ENCODE assay signal across 10 cellular contexts in genomic region chr1:32619701-32620485, GRCh38. TPM values are rescaled to one million over a fixed set of nuclear protein-coding genes. Genes with fewer than 3 reads are reported as not detected.
DNase-seq lines count a peak whose midpoint lies in the region; ATAC-seq and TF ChIP-seq lines count a peak whose summit lies in the region.
"Had no signal": no experiment of that assay in that cellular context is flagged by ENCODE, and none has a peak within 500 bp of the region (broad histone marks: within the 10 kb centered on the region; RNA-seq: fewer than 3 reads in every experiment).

No MANE protein-coding gene starts in this region.

- intact Hi-C loops in natural killer cell (cut with micrococcal nuclease): loop anchor here (10.0 kb wide), 1 partner anchor 175 kb away; no protein-coding TSS in a partner anchor

- ATAC-seq in natural killer cell treated with Interleukin-12 subunit alpha and Interleukin-12 subunit beta and Interleukin-15 and Interleukin-18, amount 100 ng/mL, for 72 hours: peak in 1 of 2 donors; percentile 67
- ATAC-seq in natural killer cell (no peak), HG02938 (IDR thresholded peaks at IDR 0.05; ENCODE audit: unreplicated experiment) (peak; percentile 65), omental fat pad (ENCODE audit: low FRiP score) (no peak)
- ATAC-seq: Panc1 had no signal

- H3K36me3 Mint-ChIP-seq in natural killer cell treated with Interleukin-12 subunit alpha and Interleukin-12 subunit beta and Interleukin-15 and Interleukin-18, amount 100 ng/mL, for 72 hours: peaks cover 9% of the 10 kb centered on the region
- H3K36me3 Mint-ChIP-seq in natural killer cell: no peaks in the 10 kb centered on the region

- peak overlapping the region; percentile 21 for H3K4me3 Mint-ChIP-seq in natural killer cell treated with Interleukin-12 subunit alpha and Interleukin-12 subunit beta and Interleukin-15 and Interleukin-18, amount 100 ng/mL, for 72 hours
- H3K4me3 Mint-ChIP-seq in natural killer cell: no peak overlapping the region
- H3K4me3 Mint-ChIP-seq: dendritic cell treated with granulocyte-macrophage colony-stimulating factor and Interleukin-4, amounts not matched to agents 40 ng/mL and 50 ng/mL, for 4 days had no signal

- in situ Hi-C loops in astrocyte of the spinal cord (cut with HindIII; ENCODE audit: low sequenced_read_pairs): no loop called here

- no peak overlapping the region for H3K4me3 ChIP-seq in astrocyte of the spinal cord (ENCODE audit: low read depth, low read length)

- no peak for TF ChIP-seq CTCF in natural killer cell (IDR thresholded peaks at IDR 0.05)
- TF ChIP-seq CTCF in astrocyte of the spinal cord (IDR thresholded peaks at IDR 0.05; ENCODE audit: low read depth, low read length): peak; percentile 19
- TF ChIP-seq CTCF in omental fat pad (IDR thresholded peaks at IDR 0.05): no peak

- no peaks in the 10 kb centered on the region for H3K27me3 Mint-ChIP-seq in natural killer cell treated with Interleukin-12 subunit alpha and Interleukin-12 subunit beta and Interleukin-15 and Interleukin-18, amount 100 ng/mL, for 72 hours
- no peaks in the 10 kb centered on the region for H3K27me3 Mint-ChIP-seq in natural killer cell (ENCODE audit: low read depth in 2 of 2)
- H3K27me3 Mint-ChIP-seq: dendritic cell treated with granulocyte-macrophage colony-stimulating factor and Interleukin-4, amounts not matched to agents 40 ng/mL and 50 ng/mL, for 4 days had no signal

- no peak overlapping the region for H3K27ac Mint-ChIP-seq in natural killer cell treated with Interleukin-12 subunit alpha and Interleukin-12 subunit beta and Interleukin-15 and Interleukin-18, amount 100 ng/mL, for 72 hours
- H3K27ac Mint-ChIP-seq in natural killer cell: no peak overlapping the region
- H3K27ac Mint-ChIP-seq: dendritic cell treated with granulocyte-macrophage colony-stimulating factor and Interleukin-4, amounts not matched to agents 40 ng/mL and 50 ng/mL, for 4 days had no signal

- no peak for DNase-seq in natural killer cell treated with Interleukin-12 subunit alpha and Interleukin-12 subunit beta and Interleukin-15 and Interleukin-18, amount 100 ng/mL, for 72 hours (ENCODE audit: low spot score)
- DNase-seq in natural killer cell (no peak), astrocyte of the spinal cord (ENCODE audit: low read depth, low spot score) (peak; percentile 18), omental fat pad (ENCODE audit: low spot score) (no peak), NCI-H1417 (lab: John Stamatoyannopoulos, UW) (no peak), SKM-1 treated with dmso at 0.1 percent for 144 hours (lab: John Stamatoyannopoulos, UW; ENCODE audit: unreplicated experiment) (no peak)
- DNase-seq in activated CD4-positive, alpha-beta T cell treated with anti-CD3 and anti-CD28 coated beads for 4 hours: no peak

- peaks cover 19 to 21% of the 10 kb centered on the region in 2 donors for H3K4me1 Mint-ChIP-seq in natural killer cell treated with Interleukin-12 subunit alpha and Interleukin-12 subunit beta and Interleukin-15 and Interleukin-18, amount 100 ng/mL, for 72 hours (ENCODE audit: low read depth in 2 of 2)
- peaks cover 26 to 28% of the 10 kb centered on the region in 2 donors for H3K4me1 Mint-ChIP-seq in natural killer cell

- no peaks in the 10 kb centered on the region for H3K9me3 Mint-ChIP-seq in natural killer cell treated with Interleukin-12 subunit alpha and Interleukin-12 subunit beta and Interleukin-15 and Interleukin-18, amount 100 ng/mL, for 72 hours
- no peaks in the 10 kb centered on the region for H3K9me3 Mint-ChIP-seq in natural killer cell
- H3K9me3 Mint-ChIP-seq: dendritic cell treated with granulocyte-macrophage colony-stimulating factor and Interleukin-4, amounts not matched to agents 40 ng/mL and 50 ng/mL, for 4 days had no signal

RNA-seq across cellular contexts. Expression of gene ZBTB8OS, which starts 30.5 kb away (rescaled TPM):
- total RNA-seq in natural killer cell treated with Interleukin-12 subunit alpha and Interleukin-12 subunit beta and Interleukin-15 and Interleukin-18, amount 100 ng/mL, for 72 hours: 10 to 100 TPM; 51.6 to 58.3 TPM
- 10 to 100 TPM; 46.1 to 62.2 (median 55.6) TPM for total RNA-seq in natural killer cell
- total RNA-seq in omental fat pad: 10 to 100 TPM; 12.5 to 36.7 (median 23.3) TPM

RNA-seq across cellular contexts. Expression of gene RBBP4, which starts 31.1 kb away (rescaled TPM):
- 100 to 1,000 TPM; 228 to 244 TPM for total RNA-seq in natural killer cell treated with Interleukin-12 subunit alpha and Interleukin-12 subunit beta and Interleukin-15 and Interleukin-18, amount 100 ng/mL, for 72 hours
- total RNA-seq in natural killer cell: 100 to 1,000 TPM; 199 to 241 (median 224) TPM
- 100 to 1,000 TPM in 1 of 4 donors, 10 to 100 TPM in 3; 85.4 to 113 (median 93.2) TPM for total RNA-seq in omental fat pad
